In genomic region chr12:42336286-42336685, GRCh38 we compare ENCODE assay signal across 9 cellular contexts.
"Had no signal": no experiment of that assay in that cellular context is flagged by ENCODE, and none has a peak within 500 bp of the region (broad histone marks: within the 10 kb centered on the region; RNA-seq: fewer than 3 reads in every experiment).

No MANE protein-coding gene starts in this region.

- H3K9ac ChIP-seq: GM23248 had no signal

- H3K9me3 Mint-ChIP-seq: GM23338, H9, HFFc6 had no signal

- DNase-seq: GM23248, GOT3, H7, H9, HCEC 1CT, HFFc6 had no signal

- H3K27ac Mint-ChIP-seq: GM23338, HFFc6 had no signal

- H3K4me2 ChIP-seq: GM23338 had no signal

- H3K4me3 Mint-ChIP-seq: GM23338, H9, HFFc6 had no signal

- H3K9me3 ChIP-seq: HAP-1 had no signal

- H3K27ac ChIP-seq: GM23248 had no signal

- ATAC-seq: GM23338, HCT116 had no signal

- H2AFZ ChIP-seq: GM23248, GM23338 had no signal

- H3K4me3 ChIP-seq: GM23248, GM23338, HAP-1 had no signal
